ENCODE assay signal across 9 cellular contexts in the genomic region with DNA sequence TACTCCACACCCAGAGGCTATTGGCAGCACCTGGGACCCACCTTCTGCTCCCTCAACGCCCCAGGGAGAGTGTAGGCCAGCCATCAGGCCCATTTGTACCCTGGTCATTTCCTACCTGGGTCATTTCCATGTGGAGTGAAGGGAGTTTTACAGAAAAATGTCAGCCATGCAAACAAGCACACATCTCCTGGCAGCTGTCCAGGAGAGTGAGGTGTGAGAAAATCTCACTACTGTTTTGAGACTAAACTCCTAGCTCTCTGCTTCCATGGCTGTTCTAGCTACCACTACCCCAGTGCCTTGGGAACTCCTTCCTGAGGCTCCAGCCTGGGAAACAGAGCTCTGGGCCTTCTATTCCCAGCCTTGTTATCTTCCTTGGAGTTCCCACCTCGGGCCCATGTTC. TPM values are rescaled to one million over a fixed set of nuclear protein-coding genes. Genes with fewer than 3 reads are reported as not detected.
DNase-seq lines count a peak whose midpoint lies in the region; ATAC-seq and TF ChIP-seq lines count a peak whose summit lies in the region.
"Had no signal": no experiment of that assay in that cellular context is flagged by ENCODE, and none has a peak within 500 bp of the region (broad histone marks: within the 10 kb centered on the region; RNA-seq: fewer than 3 reads in every experiment).

No MANE protein-coding gene starts in this region.

- no peaks in the 10 kb centered on the region for H3K9me3 ChIP-seq in Loucy (ENCODE audit: insufficient read depth, low read depth, low read length)
- H3K9me3 ChIP-seq in endodermal cell (ENCODE audit: control insufficient read depth, low read length): no peaks in the 10 kb centered on the region
- no peaks in the 10 kb centered on the region for H3K9me3 ChIP-seq in GM23248 (ENCODE audit: low read depth)

- peaks cover 67% of the 10 kb centered on the region for H3K4me1 ChIP-seq in Loucy (ENCODE audit: insufficient read depth, low read length, poor library complexity, severe bottlenecking)
- H3K4me1 ChIP-seq in endodermal cell (ENCODE audit: control insufficient read depth, insufficient read depth, low read length): peaks cover 14% of the 10 kb centered on the region
- no peaks in the 10 kb centered on the region for H3K4me1 ChIP-seq in GM23248 (ENCODE audit: insufficient read depth)

- H3F3A ChIP-seq in Loucy (ENCODE audit: low read depth): peaks cover 7% of the 10 kb centered on the region; the same call in 1 of the 2 replicates
- no peaks in the 10 kb centered on the region for H3F3A ChIP-seq in GM23248 (ENCODE audit: insufficient read depth)

- no peaks in the 10 kb centered on the region for H3K9me2 ChIP-seq in Loucy (replicated peaks; ENCODE audit: low read depth, low read length)
- H3K9me2 ChIP-seq in GM23248 (ENCODE audit: insufficient read depth): no peaks in the 10 kb centered on the region

- peak; percentile 70 for DNase-seq in activated effector memory CD4-positive, alpha-beta T cell treated with anti-CD3 and anti-CD28 coated beads, Interleukin-2, amount 50 U/mL, for 16 hours
- no peak for DNase-seq in activated effector memory CD4-positive, alpha-beta T cell treated with Interleukin-2 at 50 U/mL for 16 hours
- DNase-seq in endodermal cell (peak; percentile 47), type B pancreatic cell (ENCODE audit: extremely low spot score, unreplicated experiment) (no peak), substantia nigra (lab: John Stamatoyannopoulos, UW) (no peak), GM23248 (no peak)
- DNase-seq: NCI-H82 had no signal

- no peaks in the 10 kb centered on the region for H4K20me1 ChIP-seq in Loucy (ENCODE audit: insufficient read depth, low read length, poor library complexity, severe bottlenecking)
- no peaks in the 10 kb centered on the region for H4K20me1 ChIP-seq in GM23248 (ENCODE audit: insufficient read depth)

- no peaks in the 10 kb centered on the region for H3K27me3 ChIP-seq in Loucy (ENCODE audit: insufficient read depth, low read length, poor library complexity, severe bottlenecking)
- peaks cover 15% of the 10 kb centered on the region for H3K27me3 ChIP-seq in endodermal cell (ENCODE audit: control insufficient read depth, insufficient read depth, low read length, poor library complexity, severe bottlenecking)
- H3K27me3 ChIP-seq in GM23248 (replicated peaks; ENCODE audit: insufficient read depth): peaks cover 21% of the 10 kb centered on the region

- no peaks in the 10 kb centered on the region for H3K79me2 ChIP-seq in Loucy (ENCODE audit: insufficient read depth, low read length)
- no peaks in the 10 kb centered on the region for H3K79me2 ChIP-seq in GM23248 (ENCODE audit: insufficient read depth)

- H3K4me1 Mint-ChIP-seq in endodermal cell (peaks cover 57% of the 10 kb centered on the region), type B pancreatic cell (ENCODE audit: unreplicated experiment) (peaks cover 28% of the 10 kb centered on the region)

- peak overlapping the region; percentile 86 for H3K4me2 ChIP-seq in Loucy (ENCODE audit: low read depth, low read length, poor library complexity, severe bottlenecking)
- H3K4me2 ChIP-seq in GM23248 (ENCODE audit: unreplicated experiment): no peak overlapping the region

- H3K36me3 ChIP-seq in Loucy (ENCODE audit: insufficient read depth, low read length): no peaks in the 10 kb centered on the region
- H3K36me3 ChIP-seq in endodermal cell (ENCODE audit: control insufficient read depth, insufficient read depth, low read length): no peaks in the 10 kb centered on the region
- no peaks in the 10 kb centered on the region for H3K36me3 ChIP-seq in GM23248 (ENCODE audit: low read depth)

- no peaks in the 10 kb centered on the region for H3K36me3 Mint-ChIP-seq in endodermal cell (ENCODE audit: low read depth)
- no peaks in the 10 kb centered on the region for H3K36me3 Mint-ChIP-seq in type B pancreatic cell

- H3K9me3 Mint-ChIP-seq in endodermal cell (no peaks in the 10 kb centered on the region), type B pancreatic cell (no peaks in the 10 kb centered on the region)

- ATAC-seq in GM19455 (IDR thresholded peaks at IDR 0.05; ENCODE audit: unreplicated experiment): no peak

- H3K27me3 Mint-ChIP-seq in endodermal cell (ENCODE audit: insufficient read depth): peaks cover 7% of the 10 kb centered on the region
- H3K27me3 Mint-ChIP-seq in type B pancreatic cell: peaks cover 5% of the 10 kb centered on the region

- no peak overlapping the region for H3K4me3 Mint-ChIP-seq in endodermal cell
- peak overlapping the region; percentile 58 for H3K4me3 Mint-ChIP-seq in type B pancreatic cell

- H2AFZ ChIP-seq in Loucy (ENCODE audit: low read length) (no peak overlapping the region), GM23248 (no peak overlapping the region)

- H3K9ac ChIP-seq in Loucy (ENCODE audit: low read depth, low read length, poor library complexity, severe bottlenecking): peak overlapping the region; percentile 75
- no peak overlapping the region for H3K9ac ChIP-seq in endodermal cell (ENCODE audit: extremely low read depth, low read length, poor library complexity, severe bottlenecking)
- H3K9ac ChIP-seq in GM23248: no peak overlapping the region

- peak overlapping the region; percentile 75 for H3K27ac Mint-ChIP-seq in endodermal cell
- H3K27ac Mint-ChIP-seq in type B pancreatic cell: peak overlapping the region; percentile 76

- H3K4me3 ChIP-seq in Loucy (ENCODE audit: low read length, poor library complexity, severe bottlenecking): no peak overlapping the region
- no peak overlapping the region for H3K4me3 ChIP-seq in endodermal cell (ENCODE audit: low read length)
- no peak overlapping the region for H3K4me3 ChIP-seq in GM23248

- in situ Hi-C loops in GM23248 (cut with MboI): no loop called here

- 46% methylated on average over 2 of the region's 2 CpGs; no CpG with 5 or more reads in 1 of the 2 experiments for whole genome bisulfite sequencing in endodermal cell (ENCODE audit: insufficient coverage in 1 of 2, insufficient read length in 1 of 2), 2 experiments
- WGBS in GM23248 (ENCODE audit: low coverage in 1 of 2, low lambda C conversion rate in 2 of 2, missing lambda C conversion rate in 2 of 2), 2 experiments: 20 to 36% methylated on average over 2 of the region's 2 CpGs

- H3K27ac ChIP-seq in endodermal cell (ENCODE audit: low read depth, low read length) (no peak overlapping the region), substantia nigra (ENCODE audit: low read depth, low read length, poor library complexity, severe bottlenecking) (no peak overlapping the region), GM23248 (no peak overlapping the region)

- TF ChIP-seq CTCF in Loucy (conservative IDR thresholded peaks at IDR 0.05; ENCODE audit: low read length) (no peak), endodermal cell (conservative IDR thresholded peaks at IDR 0.05) (no peak), type B pancreatic cell (conservative IDR thresholded peaks at IDR 0.05) (no peak)

RNA-seq across cellular contexts. Expression of a gene that starts 2.8 kb away (rescaled TPM):
- 1 to 10 TPM; 2.5 to 6.4 TPM for total RNA-seq in endodermal cell
- polyA plus RNA-seq in endodermal cell (2013, experiment 1 of 2): 0.61 TPM
- 0.46 TPM for polyA plus RNA-seq in endodermal cell (2013, experiment 2 of 2)
- 6.9 and 22.7 TPM in 2 replicates for total RNA-seq in type B pancreatic cell (ENCODE audit: low replicate concordance)
- not detected in 2 replicates for total RNA-seq in GM23248 (2014; rRNA removed; shearing (Covaris generic))
- polyA plus RNA-seq in GM23248 (2016; fragmentation: Nextera tagmentation; extraction: Ambion mirVana): not detected in 2 replicates

RNA-seq across cellular contexts. Expression of a gene that starts 54.2 kb away (rescaled TPM):
- under 1 TPM; 0.46 to 0.51 TPM for total RNA-seq in endodermal cell
- polyA plus RNA-seq in endodermal cell (2013, experiment 1 of 2): not detected
- 0.37 TPM for polyA plus RNA-seq in endodermal cell (2013, experiment 2 of 2)
- 0.48 and 0.62 TPM in 2 replicates for total RNA-seq in type B pancreatic cell (ENCODE audit: low replicate concordance)
- total RNA-seq in GM23248 (2014; rRNA removed; shearing (Covaris generic)): not detected in 2 replicates
- polyA plus RNA-seq in GM23248 (2016; fragmentation: Nextera tagmentation; extraction: Ambion mirVana): not detected in 2 replicates

RNA-seq across cellular contexts. Expression of a gene that starts 55.5 kb away (rescaled TPM):
- total RNA-seq in endodermal cell: 10 to 100 TPM; 54.1 to 61.8 TPM
- polyA plus RNA-seq in endodermal cell (2013, experiment 1 of 2): 197 TPM
- 184 TPM for polyA plus RNA-seq in endodermal cell (2013, experiment 2 of 2)
- total RNA-seq in type B pancreatic cell (ENCODE audit: low replicate concordance): 22.9 and 66.6 TPM in 2 replicates
- total RNA-seq in GM23248 (2014; rRNA removed; shearing (Covaris generic)): not detected in 2 replicates
- polyA plus RNA-seq in GM23248 (2016; fragmentation: Nextera tagmentation; extraction: Ambion mirVana): 0.20 TPM in 1 of 2 replicates, not detected in the other

Comparison
In these comparisons a context has a peak if more than half of its experiments do, and no peak if none do; other contexts are left out.
1. DNase-seq: peak in activated effector memory CD4-positive, alpha-beta T cell treated with anti-CD3 and anti-CD28 coated beads, Interleukin-2, amount 50 U/mL, for 16 hours (single experiment) and endodermal cell (single experiment); none in activated effector memory CD4-positive, alpha-beta T cell treated with Interleukin-2 at 50 U/mL for 16 hours (single experiment), type B pancreatic cell (single experiment), substantia nigra (0 of 49) and GM23248 (single experiment).
2. RNA of a gene that starts 55.5 kb away (total RNA-seq): 22.9 to 66.6 TPM in type B pancreatic cell and 54.1 to 61.8 TPM in endodermal cell; not detected in GM23248; every median in the first group is over 10 times any median in the second.